ENCODE assay signal across 14 cellular contexts in the genomic region with DNA sequence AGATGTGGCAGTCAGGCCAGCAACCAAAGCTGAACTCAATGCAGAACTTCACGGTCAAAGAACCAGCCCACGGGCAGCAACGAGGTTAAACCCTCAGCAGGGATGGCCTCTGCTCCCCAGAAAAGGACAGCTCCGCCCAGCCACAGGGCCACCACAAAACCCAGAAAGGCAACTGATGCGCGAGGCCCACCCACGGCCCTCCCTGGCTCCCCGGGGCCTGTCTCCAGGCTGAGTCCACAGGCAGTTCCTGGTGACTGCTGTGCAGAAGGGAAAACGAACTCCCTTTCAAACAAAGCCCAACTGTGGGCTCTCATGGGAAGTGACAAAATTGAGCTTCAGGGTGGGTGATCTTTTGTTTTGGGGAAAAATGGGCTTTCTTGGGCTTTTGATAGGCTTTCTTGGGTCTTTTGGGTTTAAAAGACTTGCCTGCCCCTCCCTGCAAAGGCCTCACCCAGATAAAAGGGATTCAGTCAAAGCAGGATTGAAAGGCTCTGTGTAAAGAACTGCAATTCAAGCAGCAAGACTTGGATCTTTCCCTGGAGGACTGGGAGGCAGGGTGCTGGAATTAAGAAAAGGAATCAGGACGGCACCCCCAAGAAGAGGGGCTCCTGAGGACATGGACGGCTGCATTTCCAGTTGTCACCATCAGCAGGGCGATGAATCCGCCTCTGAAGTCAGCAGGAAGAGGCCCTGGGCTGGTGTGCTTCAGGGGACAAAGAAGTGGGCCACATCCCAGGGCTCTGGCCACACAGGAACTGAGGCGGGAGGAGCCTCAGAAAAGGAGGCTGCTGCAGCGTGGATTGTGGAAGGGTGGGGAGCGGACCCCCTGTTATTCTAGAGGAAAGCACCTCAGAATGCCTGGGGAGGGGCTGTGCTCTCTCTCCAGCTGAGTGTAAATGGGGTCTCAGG.
DNase-seq lines count a peak whose midpoint lies in the region; ATAC-seq and TF ChIP-seq lines count a peak whose summit lies in the region.
"Had no signal": no experiment of that assay in that cellular context is flagged by ENCODE, and none has a peak within 500 bp of the region (broad histone marks: within the 10 kb centered on the region; RNA-seq: fewer than 3 reads in every experiment).

No MANE protein-coding gene starts in this region.

- intact Hi-C loops in CD4-positive, alpha-beta T cell (cut with DNase I, micrococcal nuclease), result loop anchor here in 1 of 2 experiments (5.0 kb wide), 2 partner anchors 34 to 69 kb away; no protein-coding TSS in a partner anchor

- DNase-seq in CD4-positive, alpha-beta T cell, result peak in 1 of 10 experiments; percentile 7
- no peak for DNase-seq in activated naive CD4-positive, alpha-beta T cell treated with anti-CD3 and anti-CD28 coated beads, Interleukin-2, amount 50 U/mL, for 72 hours (ENCODE audit: low spot score in 2 of 2)
- DNase-seq in nephron progenitor cell, result no peak
- DNase-seq: activated gamma-delta T cell treated with Interleukin-2 at 50 U/mL for 16 hours, IMR-90, kidney, NCI-H1092 treated with DMSO at 0.1 percent for 48 hours, retina, SK-N-SH had no signal

- CTCF ChIA-PET in CD4-positive, alpha-beta T cell (lab: Charles Lee), result no interaction called here

- no peak overlapping the region for H3K4me3 ChIP-seq in HUES6 (ENCODE audit: low read depth, low read length)

- no peaks in the 10 kb centered on the region for H3K9me3 ChIP-seq in CD4-positive, alpha-beta T cell (ENCODE audit: control insufficient read depth, low read length)
- H3K9me3 ChIP-seq in HUES6 (ENCODE audit: control insufficient read depth, insufficient read depth, low read depth, low read length), result no peaks in the 10 kb centered on the region
- H3K9me3 ChIP-seq: SK-N-SH had no signal

- H3K4me1 ChIP-seq in HUES6 (ENCODE audit: control insufficient read depth, insufficient read depth, low read length), result peaks cover 8% of the 10 kb centered on the region; the same call in 1 of the 2 replicates

- H3K4me3 Mint-ChIP-seq in CD4-positive, alpha-beta T cell, result peak overlapping the region; percentile 28
- no peak overlapping the region for H3K4me3 Mint-ChIP-seq in nephron progenitor cell

- POLR2A ChIA-PET in CD4-positive, alpha-beta T cell (lab: Charles Lee), result no interaction called here

- peak overlapping the region; percentile 38 for H3K9ac ChIP-seq in HUES6 (ENCODE audit: low read length)
- H3K9ac ChIP-seq: SK-N-SH had no signal

- H3K27ac Mint-ChIP-seq in CD4-positive, alpha-beta T cell, result peak overlapping the region; percentile 88
- peak overlapping the region; percentile 81 to 88 for H3K27ac Mint-ChIP-seq in activated naive CD4-positive, alpha-beta T cell treated with anti-CD3 and anti-CD28 coated beads, Interleukin-2, amount 50 U/mL, for 72 hours
- peak overlapping the region; percentile 49 for H3K27ac Mint-ChIP-seq in nephron progenitor cell

- peaks cover 67% of the 10 kb centered on the region for H3K4me1 Mint-ChIP-seq in CD4-positive, alpha-beta T cell (ENCODE audit: low read depth)
- H3K4me1 Mint-ChIP-seq in nephron progenitor cell, result peaks cover 35% of the 10 kb centered on the region

- H3K36me3 ChIP-seq in HUES6 (ENCODE audit: control insufficient read depth, insufficient read depth, low read length), result no peaks in the 10 kb centered on the region

- ATAC-seq in CD4-positive, alpha-beta T cell (ENCODE audit: poor library complexity), result no peak
- ATAC-seq in activated naive CD4-positive, alpha-beta T cell treated with anti-CD3 and anti-CD28 coated beads, Interleukin-2, amount 50 U/mL, for 72 hours, result no peak
- ATAC-seq in GM21447 (IDR thresholded peaks at IDR 0.05; ENCODE audit: unreplicated experiment), result no peak
- ATAC-seq in GM18868 (IDR thresholded peaks at IDR 0.05; ENCODE audit: unreplicated experiment), result no peak
- ATAC-seq in HG03439 (IDR thresholded peaks at IDR 0.05; ENCODE audit: unreplicated experiment), result no peak

- H3K27me3 Mint-ChIP-seq in CD4-positive, alpha-beta T cell, result no peaks in the 10 kb centered on the region
- H3K27me3 Mint-ChIP-seq in nephron progenitor cell (ENCODE audit: low read depth, poor library complexity), result peaks cover 5% of the 10 kb centered on the region

- peak overlapping the region; percentile 26 for H3K27ac ChIP-seq in CD4-positive, alpha-beta T cell (ENCODE audit: low read depth, low read length)
- H3K27ac ChIP-seq in HUES6 (ENCODE audit: low read depth, low read length), result no peak overlapping the region
- H3K27ac ChIP-seq: C4-2B had no signal

- H3K27me3 ChIP-seq in CD4-positive, alpha-beta T cell (ENCODE audit: control insufficient read depth, insufficient read depth, low read length), result no peaks in the 10 kb centered on the region
- no peaks in the 10 kb centered on the region for H3K27me3 ChIP-seq in HUES6 (ENCODE audit: control insufficient read depth, insufficient read depth, low read length)

- H3K9me3 Mint-ChIP-seq in CD4-positive, alpha-beta T cell, result peaks cover 3% of the 10 kb centered on the region
- peaks cover 3 to 4% of the 10 kb centered on the region in 2 donors for H3K9me3 Mint-ChIP-seq in activated naive CD4-positive, alpha-beta T cell treated with anti-CD3 and anti-CD28 coated beads, Interleukin-2, amount 50 U/mL, for 72 hours
- peaks cover 11% of the 10 kb centered on the region for H3K9me3 Mint-ChIP-seq in nephron progenitor cell

- no peaks in the 10 kb centered on the region for H3K36me3 Mint-ChIP-seq in CD4-positive, alpha-beta T cell (ENCODE audit: low read depth)
- H3K36me3 Mint-ChIP-seq in activated naive CD4-positive, alpha-beta T cell treated with anti-CD3 and anti-CD28 coated beads, Interleukin-2, amount 50 U/mL, for 72 hours, result peaks cover 0 to 15% of the 10 kb centered on the region in 2 donors
- H3K36me3 Mint-ChIP-seq in nephron progenitor cell (ENCODE audit: low read depth), result no peaks in the 10 kb centered on the region

- no peak for TF ChIP-seq CTCF in CD4-positive, alpha-beta T cell (IDR thresholded peaks at IDR 0.05)
- no peak for TF ChIP-seq CTCF in nephron progenitor cell (IDR thresholded peaks at IDR 0.05)
